ENCODE assay signal across 8 cellular contexts in the genomic region with DNA sequence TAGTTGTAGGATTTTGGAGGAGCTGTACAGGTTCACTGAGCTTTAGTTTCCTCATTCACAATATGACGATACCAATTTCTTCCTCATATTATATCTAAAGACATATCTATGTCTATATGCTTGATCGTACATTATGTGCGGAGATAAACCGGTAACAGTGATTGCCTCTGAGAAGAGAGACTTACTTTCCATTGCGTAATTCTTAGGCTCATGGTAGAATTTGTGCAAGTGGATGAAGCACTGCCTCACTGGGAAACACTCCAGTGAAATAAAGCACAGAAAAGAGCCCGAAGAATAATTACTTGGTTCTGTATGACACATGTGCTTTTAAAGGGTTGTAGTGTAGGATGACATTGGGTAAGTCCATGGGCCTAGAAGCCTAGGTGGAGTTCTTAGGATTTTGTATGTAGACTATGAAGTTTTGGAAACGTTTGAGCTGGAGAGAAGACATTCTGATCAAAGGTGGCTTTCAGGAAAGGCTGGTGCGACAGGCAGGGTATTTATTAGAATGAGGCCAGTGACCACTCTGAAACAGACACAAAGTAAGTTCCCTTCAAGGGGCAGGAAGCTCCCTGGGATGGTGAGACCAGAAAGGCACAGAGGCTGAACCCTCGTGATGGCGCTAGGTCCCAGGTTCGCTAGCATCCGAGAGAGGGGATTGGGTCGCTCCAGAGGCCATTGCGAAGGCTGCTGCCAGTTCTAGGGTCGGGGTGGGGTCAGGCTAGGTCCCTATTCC. TPM values are rescaled to one million over a fixed set of nuclear protein-coding genes. Genes with fewer than 3 reads are reported as not detected.
A peak's percentile ranks its signal among the peaks of the same experiment; 100 is the strongest.
DNase-seq lines count a peak whose midpoint lies in the region; ATAC-seq and TF ChIP-seq lines count a peak whose summit lies in the region.

No MANE protein-coding gene starts in this region.

- peaks cover 18% of the 10 kb centered on the region for H3K27me3 Mint-ChIP-seq in WTC11 (ENCODE audit: low read depth)

- H3K4me1 Mint-ChIP-seq in WTC11 = peaks cover 14% of the 10 kb centered on the region

- CTCF ChIA-PET in A673 (lab: Charles Lee) = interaction anchor here (0.6 kb wide), 1 partner anchor 22 kb away, joined by 3 read pairs; no protein-coding TSS in a partner anchor
- CTCF ChIA-PET in WTC11 (lab: Charles Lee) = interaction anchor here (0.6 to 1.7 kb wide), 9 partner anchors 9 to 299 kb away, joined by 3 to 8 read pairs (median 4); no protein-coding TSS in a partner anchor

- peaks cover 4% of the 10 kb centered on the region for H3K36me3 ChIP-seq in A673 (ENCODE audit: insufficient read depth, low read length, poor library complexity, severe bottlenecking)
- H3K36me3 ChIP-seq in left ventricle myocardium inferior = peaks cover 4% of the 10 kb centered on the region
- no peaks in the 10 kb centered on the region for H3K36me3 ChIP-seq in sigmoid colon

- no peaks in the 10 kb centered on the region for H3K9me3 ChIP-seq in A673 (ENCODE audit: low read depth, low read length, poor library complexity, severe bottlenecking)
- no peaks in the 10 kb centered on the region for H3K9me3 ChIP-seq in left ventricle myocardium inferior (replicated peaks)
- H3K9me3 ChIP-seq in sigmoid colon = no peaks in the 10 kb centered on the region

- ATAC-seq in GM18868 (IDR thresholded peaks at IDR 0.05; ENCODE audit: unreplicated experiment) (peak; percentile 37), HG03064 (IDR thresholded peaks at IDR 0.05; ENCODE audit: low read depth, unreplicated experiment) (peak; percentile 35), WTC11 (no peak)

- 38 to 41% methylated on average over 15 of the region's 15 CpGs for WGBS in sigmoid colon, 2 donors

- TF ChIP-seq CTCF in A673 (conservative IDR thresholded peaks at IDR 0.05; ENCODE audit: low read depth, low read length) (no peak), WTC11 (IDR thresholded peaks at IDR 0.05) (no peak), left ventricle myocardium inferior (IDR thresholded peaks at IDR 0.05; ENCODE audit: borderline replicate concordance) (no peak), sigmoid colon (IDR thresholded peaks at IDR 0.05) (no peak)

- peak overlapping the region; percentile 89 for H3K27ac ChIP-seq in A673 (ENCODE audit: low read depth, low read length, poor library complexity, severe bottlenecking)
- peak overlapping the region; percentile 91 for H3K27ac ChIP-seq in left ventricle myocardium inferior (replicated peaks)
- H3K27ac ChIP-seq in sigmoid colon = peak overlapping the region; percentile 89 to 93 (median 90)

- TF ChIP-seq POLR2A in sigmoid colon (IDR thresholded peaks at IDR 0.05) = no peak

- peak overlapping the region; percentile 97 for H3K4me3 Mint-ChIP-seq in WTC11

- H3K36me3 Mint-ChIP-seq in WTC11 = peaks cover 4% of the 10 kb centered on the region; the same call in 1 of the 2 replicates

- BruUV-seq in A673 (replicated peaks; lab: Mats Ljungman, UMichigan) = no TSS peak

- intact Hi-C loops in A673 (cut with micrococcal nuclease; ENCODE audit: unreplicated experiment) (no loop called here), left ventricle myocardium inferior (cut with micrococcal nuclease) (no loop called here), sigmoid colon (cut with DNase I) (loop anchor here (10.0 kb wide), 3 partner anchors 141 to 399 kb away; a partner anchor contains a TSS)

- POLR2A ChIA-PET in A673 (lab: Charles Lee; ENCODE audit: low non-redundant PET) (no interaction called here), WTC11 (lab: Charles Lee) (interaction anchor here (1.0 kb wide), 1 partner anchor 454 kb away, joined by 3 read pairs; no protein-coding TSS in a partner anchor)

- peak overlapping the region; percentile 53; the same call in 1 of the 2 replicates for H3K27ac Mint-ChIP-seq in WTC11

- H3K9me3 Mint-ChIP-seq in WTC11 = no peaks in the 10 kb centered on the region

- no peaks in the 10 kb centered on the region for H3K27me3 ChIP-seq in A673 (replicated peaks; ENCODE audit: insufficient read depth, low read depth, low read length, poor library complexity)
- no peaks in the 10 kb centered on the region for H3K27me3 ChIP-seq in left ventricle myocardium inferior (ENCODE audit: low read depth)
- H3K27me3 ChIP-seq in sigmoid colon = no peaks in the 10 kb centered on the region

- H3K4me3 ChIP-seq in A673 (ENCODE audit: low read depth, low read length, poor library complexity, severe bottlenecking) (peak overlapping the region; percentile 82), left ventricle myocardium inferior (peak overlapping the region; percentile 78), sigmoid colon (peak overlapping the region; percentile 56 to 75 (median 72))

- H3K4me1 ChIP-seq in A673 (ENCODE audit: insufficient read depth, low read length, poor library complexity, severe bottlenecking) (no peaks in the 10 kb centered on the region), left ventricle myocardium inferior (peaks cover 35% of the 10 kb centered on the region), sigmoid colon (peaks cover 0 to 19% (median 8%) of the 10 kb centered on the region in 4 donors)

- TF ChIP-seq EP300 in sigmoid colon (IDR thresholded peaks at IDR 0.05) = no peak

- DNase-seq in A673 (ENCODE audit: low spot score) (peak; percentile 3), WTC11 (ENCODE audit: low spot score) (no peak), left ventricle myocardium inferior (no peak), sigmoid colon (no peak), COR-L47 (lab: John Stamatoyannopoulos, UW) (no peak), NCI-H1417 treated with DMSO at 0.1 percent for 48 hours (lab: John Stamatoyannopoulos, UW) (no peak)

TF ChIP-seq in WTC11, 78 proteins besides CTCF, POLR2A, EP300 and RAD21:
- TF ChIP-seq ETV6 (CRISPR knock-in tag; IDR thresholded peaks at IDR 0.05) = no peak
- TF ChIP-seq TEAD1 (CRISPR knock-in tag; IDR thresholded peaks at IDR 0.05) = no peak
- TF ChIP-seq, protein P1, sequence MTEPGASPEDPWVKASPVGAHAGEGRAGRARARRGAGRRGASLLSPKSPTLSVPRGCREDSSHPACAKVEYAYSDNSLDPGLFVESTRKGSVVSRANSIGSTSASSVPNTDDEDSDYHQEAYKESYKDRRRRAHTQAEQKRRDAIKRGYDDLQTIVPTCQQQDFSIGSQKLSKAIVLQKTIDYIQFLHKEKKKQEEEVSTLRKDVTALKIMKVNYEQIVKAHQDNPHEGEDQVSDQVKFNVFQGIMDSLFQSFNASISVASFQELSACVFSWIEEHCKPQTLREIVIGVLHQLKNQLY (CRISPR knock-in tag; IDR thresholded peaks at IDR 0.05) = no peak
- no peak for TF ChIP-seq TCF7 (CRISPR knock-in tag; IDR thresholded peaks at IDR 0.05; ENCODE audit: low read depth)
- no peak for TF ChIP-seq SMAD3 (CRISPR knock-in tag; IDR thresholded peaks at IDR 0.05; ENCODE audit: borderline replicate concordance)
- TF ChIP-seq CREB1 (CRISPR knock-in tag; IDR thresholded peaks at IDR 0.05) = no peak
- TF ChIP-seq, protein P2, sequence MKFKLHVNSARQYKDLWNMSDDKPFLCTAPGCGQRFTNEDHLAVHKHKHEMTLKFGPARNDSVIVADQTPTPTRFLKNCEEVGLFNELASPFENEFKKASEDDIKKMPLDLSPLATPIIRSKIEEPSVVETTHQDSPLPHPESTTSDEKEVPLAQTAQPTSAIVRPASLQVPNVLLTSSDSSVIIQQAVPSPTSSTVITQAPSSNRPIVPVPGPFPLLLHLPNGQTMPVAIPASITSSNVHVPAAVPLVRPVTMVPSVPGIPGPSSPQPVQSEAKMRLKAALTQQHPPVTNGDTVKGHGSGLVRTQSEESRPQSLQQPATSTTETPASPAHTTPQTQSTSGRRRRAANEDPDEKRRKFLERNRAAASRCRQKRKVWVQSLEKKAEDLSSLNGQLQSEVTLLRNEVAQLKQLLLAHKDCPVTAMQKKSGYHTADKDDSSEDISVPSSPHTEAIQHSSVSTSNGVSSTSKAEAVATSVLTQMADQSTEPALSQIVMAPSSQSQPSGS (CRISPR knock-in tag; IDR thresholded peaks at IDR 0.05; ENCODE audit: borderline replicate concordance, low read depth) = no peak
- TF ChIP-seq TP53 (CRISPR knock-in tag; IDR thresholded peaks at IDR 0.05) = no peak
- TF ChIP-seq SMAD4 (CRISPR knock-in tag; IDR thresholded peaks at IDR 0.05) = no peak
- no peak for TF ChIP-seq ZNF671 (CRISPR knock-in tag; IDR thresholded peaks at IDR 0.05)
- no peak for TF ChIP-seq SOX15 (CRISPR knock-in tag; IDR thresholded peaks at IDR 0.05)
- TF ChIP-seq GTF2I (CRISPR knock-in tag; conservative IDR thresholded peaks at IDR 0.05) = no peak
- TF ChIP-seq, protein P3, sequence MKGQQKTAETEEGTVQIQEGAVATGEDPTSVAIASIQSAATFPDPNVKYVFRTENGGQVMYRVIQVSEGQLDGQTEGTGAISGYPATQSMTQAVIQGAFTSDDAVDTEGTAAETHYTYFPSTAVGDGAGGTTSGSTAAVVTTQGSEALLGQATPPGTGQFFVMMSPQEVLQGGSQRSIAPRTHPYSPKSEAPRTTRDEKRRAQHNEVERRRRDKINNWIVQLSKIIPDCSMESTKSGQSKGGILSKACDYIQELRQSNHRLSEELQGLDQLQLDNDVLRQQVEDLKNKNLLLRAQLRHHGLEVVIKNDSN (CRISPR knock-in tag; IDR thresholded peaks at IDR 0.05) = no peak
- TF ChIP-seq ZNF423 (CRISPR knock-in tag; IDR thresholded peaks at IDR 0.05) = no peak
- TF ChIP-seq RELA (CRISPR knock-in tag; IDR thresholded peaks at IDR 0.05; ENCODE audit: borderline replicate concordance) = no peak
- TF ChIP-seq, protein P4, sequence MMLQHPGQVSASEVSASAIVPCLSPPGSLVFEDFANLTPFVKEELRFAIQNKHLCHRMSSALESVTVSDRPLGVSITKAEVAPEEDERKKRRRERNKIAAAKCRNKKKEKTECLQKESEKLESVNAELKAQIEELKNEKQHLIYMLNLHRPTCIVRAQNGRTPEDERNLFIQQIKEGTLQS (CRISPR knock-in tag; conservative IDR thresholded peaks at IDR 0.05) = no peak
- no peak for TF ChIP-seq ZBTB21 (CRISPR knock-in tag; IDR thresholded peaks at IDR 0.05; ENCODE audit: borderline replicate concordance)
- no peak for TF ChIP-seq CBFB (CRISPR knock-in tag; IDR thresholded peaks at IDR 0.05; ENCODE audit: low read depth)
- TF ChIP-seq CREM (CRISPR knock-in tag; IDR thresholded peaks at IDR 0.05) = no peak

RNA-seq across cellular contexts. Expression of a gene that starts 0.6 kb away (rescaled TPM):
- total RNA-seq in A673 (2021) (100 and 119 TPM in 2 replicates), WTC11 (2021) (50.5 to 69.3 TPM (median 60.0 TPM) in 3 replicates), left ventricle myocardium inferior (63.9 TPM), sigmoid colon (10 to 100 TPM; 28.8 to 55.6 (median 49.2) TPM)
- 10 to 100 TPM; 35.0 to 60.1 (median 38.4) TPM for polyA plus RNA-seq in sigmoid colon

RNA-seq across cellular contexts. Expression of a gene that starts 48.7 kb away (rescaled TPM):
- 0.43 and 0.81 TPM in 2 replicates for total RNA-seq in A673 (2021)
- total RNA-seq in WTC11 (2021) = 6.9 to 8.0 TPM (median 7.2 TPM) in 3 replicates
- 0.11 TPM for total RNA-seq in left ventricle myocardium inferior
- total RNA-seq in sigmoid colon = under 1 TPM; 0.28 to 0.71 (median 0.60) TPM
- 1 to 10 TPM in 1 of 3 donors, not detected in 2; 2.0 TPM for polyA plus RNA-seq in sigmoid colon
